ENCODE assay signal across 8 cellular contexts in the genomic region with DNA sequence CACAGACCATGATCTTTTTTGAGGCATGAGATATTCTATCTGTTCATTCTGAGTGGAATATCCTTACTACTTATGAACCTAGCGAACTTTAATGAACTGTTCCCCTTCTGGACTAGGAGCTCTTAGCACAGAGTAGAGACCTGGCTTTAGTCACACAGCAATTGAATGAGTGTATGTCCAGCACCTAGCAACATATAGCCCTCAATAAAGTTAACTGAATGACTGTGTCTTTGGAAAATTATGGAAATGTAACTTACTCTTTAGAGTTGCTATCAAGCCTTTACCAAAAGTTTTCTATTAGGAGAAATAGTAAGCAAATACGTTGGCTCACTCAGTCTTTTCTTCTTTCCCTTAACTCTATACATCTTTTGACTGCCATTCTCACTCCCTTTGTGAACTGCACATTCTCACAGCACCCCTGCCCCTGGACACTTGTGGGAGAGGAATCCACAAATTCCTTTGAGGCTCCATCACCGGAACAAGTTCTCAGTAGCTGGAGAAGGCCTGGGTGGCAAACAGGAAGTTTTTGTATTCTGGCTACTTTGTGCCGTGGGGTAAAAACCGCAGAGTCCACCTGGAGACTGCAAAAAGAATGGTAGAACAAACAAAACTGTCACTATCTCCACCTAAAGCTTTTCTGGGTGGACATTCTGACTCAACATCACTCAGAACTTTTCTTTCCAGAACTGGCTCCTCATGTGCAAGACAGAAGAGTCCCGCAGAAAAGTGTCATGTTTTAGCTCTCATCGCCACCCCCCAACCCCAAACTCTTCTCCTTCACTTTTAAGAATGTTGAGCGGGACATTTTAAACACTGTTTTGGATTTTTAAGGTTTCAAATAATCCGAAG. TPM values are rescaled to one million over a fixed set of nuclear protein-coding genes. Genes with fewer than 3 reads are reported as not detected.
A peak's percentile ranks its signal among the peaks of the same experiment; 100 is the strongest.
DNase-seq lines count a peak whose midpoint lies in the region; ATAC-seq lines count a peak whose summit lies in the region.

No MANE protein-coding gene starts in this region.

- peak; percentile 20 for DNase-seq in RPMI8226
- DNase-seq in naive thymus-derived CD8-positive, alpha-beta T cell = no peak
- no peak for DNase-seq in NCI-H146 (lab: John Stamatoyannopoulos, UW)
- DNase-seq in SIG-M5 treated with dmso at 0.1 percent for 504 hours (lab: John Stamatoyannopoulos, UW; ENCODE audit: unreplicated experiment) = no peak
- no peak for DNase-seq in ecto neural progenitor cell (ENCODE audit: low spot score)
- DNase-seq in mesenteric fat pad (ENCODE audit: low spot score) = no peak

- POLR2A ChIA-PET in naive thymus-derived CD8-positive, alpha-beta T cell (lab: Charles Lee) = interaction anchor here (0.6 to 1.4 kb wide), 4 partner anchors 9 to 1052 kb away, joined by 3 to 5 read pairs (median 4); a partner anchor contains a TSS

- no peaks in the 10 kb centered on the region for H3K9me3 ChIP-seq in ectodermal cell (ENCODE audit: control insufficient read depth, low read length)

- no peaks in the 10 kb centered on the region for H3K9me3 Mint-ChIP-seq in naive thymus-derived CD8-positive, alpha-beta T cell

- 82 to 83% methylated on average over 9 of the region's 9 CpGs for WGBS in ectodermal cell, 2 experiments

- no peak for ATAC-seq in naive thymus-derived CD8-positive, alpha-beta T cell

- H3K36me3 Mint-ChIP-seq in naive thymus-derived CD8-positive, alpha-beta T cell = peaks cover 0 to 5% (median 3%) of the 10 kb centered on the region in 3 donors

- no peaks in the 10 kb centered on the region for H3K27me3 ChIP-seq in ectodermal cell (ENCODE audit: control insufficient read depth, insufficient read depth, low read length, poor library complexity, severe bottlenecking)

- H3K27ac Mint-ChIP-seq in naive thymus-derived CD8-positive, alpha-beta T cell = peak overlapping the region in 9 of 10 donors; percentile 85 to 94 (median 91)

- H3K27ac ChIP-seq in ectodermal cell (ENCODE audit: insufficient read depth, low read depth, low read length, poor library complexity, severe bottlenecking) = no peak overlapping the region

- no peaks in the 10 kb centered on the region for H3K36me3 ChIP-seq in ectodermal cell (ENCODE audit: control insufficient read depth, insufficient read depth, low read length)

- no peaks in the 10 kb centered on the region for H3K27me3 Mint-ChIP-seq in naive thymus-derived CD8-positive, alpha-beta T cell

- peak overlapping the region; percentile 64; the same call in 1 of the 2 replicates for H3K4me3 ChIP-seq in GM08714 (ENCODE audit: low read length)
- peak overlapping the region; percentile 43 for H3K4me3 ChIP-seq in ectodermal cell (ENCODE audit: insufficient read depth, low read depth, low read length)

- H3K4me1 ChIP-seq in ectodermal cell (ENCODE audit: control insufficient read depth, insufficient read depth, low read length) = peaks cover 12% of the 10 kb centered on the region

- H3K4me1 Mint-ChIP-seq in naive thymus-derived CD8-positive, alpha-beta T cell = peaks cover 9 to 40% (median 31%) of the 10 kb centered on the region in 4 donors

- H3K4me3 Mint-ChIP-seq in naive thymus-derived CD8-positive, alpha-beta T cell = peak overlapping the region; percentile 74 to 94 (median 86)

RNA-seq across cellular contexts. Expression of a gene that starts 1.1 kb away (rescaled TPM):
- 240 TPM for polyA plus RNA-seq in ectodermal cell (2013, experiment 1 of 4)
- 221 TPM for polyA plus RNA-seq in ectodermal cell (2013, experiment 2 of 4)
- 225 TPM for polyA plus RNA-seq in ectodermal cell (2013, experiment 3 of 4)
- 265 TPM for polyA plus RNA-seq in ectodermal cell (2013, experiment 4 of 4)
- total RNA-seq in naive thymus-derived CD8-positive, alpha-beta T cell = 10 to 100 TPM; 24.5 to 25.0 TPM
- polyA plus RNA-seq in naive thymus-derived CD8-positive, alpha-beta T cell = 10 to 100 TPM; 39.8 to 55.7 (median 44.8) TPM
- 60.4 TPM for total RNA-seq in mesenteric fat pad
